In the genomic region with DNA sequence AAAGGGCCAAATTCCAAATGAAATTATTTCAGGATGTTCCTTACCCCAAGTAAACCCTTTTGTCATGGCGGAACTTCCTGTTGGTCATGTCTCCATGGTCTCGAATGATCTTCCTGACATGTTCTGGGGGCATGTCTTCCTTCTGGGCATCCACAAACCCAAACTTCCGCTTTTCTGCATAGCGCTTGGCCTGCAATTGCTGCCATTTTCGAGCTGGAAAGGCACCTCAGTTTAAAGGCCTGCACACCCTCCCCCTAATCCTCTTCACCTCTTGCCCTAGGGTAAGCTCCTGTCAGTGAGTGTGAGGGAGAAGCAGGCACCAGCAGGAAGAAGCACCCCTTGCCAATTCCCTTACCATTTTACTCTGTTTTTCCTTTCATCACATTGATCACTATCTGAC, we compare ENCODE assay signal across 8 cellular contexts. TPM values are rescaled to one million over a fixed set of nuclear protein-coding genes. Genes with fewer than 3 reads are reported as not detected.
DNase-seq lines count a peak whose midpoint lies in the region; ATAC-seq, FAIRE-seq and TF ChIP-seq lines count a peak whose summit lies in the region.

No MANE protein-coding gene starts in this region.

- no peak for ATAC-seq in HG02759 (IDR thresholded peaks at IDR 0.05; ENCODE audit: unreplicated experiment)

- H2AFZ ChIP-seq in neuron (ENCODE audit: low read depth, low read length): no peak overlapping the region

- H3K27me3 Mint-ChIP-seq in CD4-positive, alpha-beta memory T cell: no peaks in the 10 kb centered on the region

- H3K36me3 ChIP-seq in CD4-positive, alpha-beta memory T cell (ENCODE audit: insufficient read depth, low read length): peaks cover 47% of the 10 kb centered on the region
- H3K36me3 ChIP-seq in duodenal mucosa (ENCODE audit: control insufficient read depth in 1 of 2, insufficient read depth in 2 of 2, low read length in 2 of 2) (peaks cover 41 to 44% of the 10 kb centered on the region in 2 donors), neuron (ENCODE audit: insufficient read depth, low read length) (peaks cover 50% of the 10 kb centered on the region)

- H3K27ac Mint-ChIP-seq in CD4-positive, alpha-beta memory T cell: peak overlapping the region; percentile 93 to 100 (median 99)

- H3K9me3 Mint-ChIP-seq in CD4-positive, alpha-beta memory T cell: peaks cover 0 to 2% (median 0%) of the 10 kb centered on the region in 8 donors

- CTCF ChIA-PET in CD4-positive, alpha-beta memory T cell (lab: Charles Lee; ENCODE audit: partially characterized antibody): interaction anchor here (0.7 to 1.1 kb wide), 3 partner anchors 31 to 100 kb away, joined by 3 to 4 read pairs (median 3); a partner anchor contains a TSS

- H3K27ac ChIP-seq in CD4-positive, alpha-beta memory T cell (ENCODE audit: low read depth, low read length): peak overlapping the region; percentile 96
- H3K27ac ChIP-seq in duodenal mucosa (ENCODE audit: low read depth, low read length): no peak overlapping the region

- FAIRE-seq in H54 (lab: Jason Lieb, UNC): no peak

- H3K4me3 Mint-ChIP-seq in CD4-positive, alpha-beta memory T cell: peak overlapping the region; percentile 97 to 99 (median 99)

- no peaks in the 10 kb centered on the region for H3K27me3 ChIP-seq in CD4-positive, alpha-beta memory T cell (ENCODE audit: insufficient read depth, low read length)
- H3K27me3 ChIP-seq in duodenal mucosa (ENCODE audit: control insufficient read depth in 1 of 2, insufficient read depth in 2 of 2, low read length in 2 of 2): no peaks in the 10 kb centered on the region
- no peaks in the 10 kb centered on the region for H3K27me3 ChIP-seq in neuron (ENCODE audit: insufficient read depth, low read length)

- DNase-seq in CD4-positive, alpha-beta memory T cell: no peak
- DNase-seq in NOMO-1 treated with DMSO at 0.1 percent for 48 hours (lab: John Stamatoyannopoulos, UW; ENCODE audit: unreplicated experiment): peak; percentile 68
- DNase-seq in kidney tubule cell (ENCODE audit: low spot score): no peak
- no peak for DNase-seq in H54 (ENCODE audit: insufficient read length, low spot score)
- DNase-seq in activated CD4-positive, alpha-beta T cell treated with anti-CD3 and anti-CD28 coated beads for 4 hours: no peak

- intact Hi-C loops in CD4-positive, alpha-beta memory T cell (cut with micrococcal nuclease): loop anchor here (5.0 kb wide), 1 partner anchor 36 kb away; a partner anchor contains a TSS

- peaks cover 29% of the 10 kb centered on the region for H3K4me1 ChIP-seq in CD4-positive, alpha-beta memory T cell (ENCODE audit: insufficient read depth, low read length)
- H3K4me1 ChIP-seq in duodenal mucosa (ENCODE audit: control insufficient read depth in 1 of 2, insufficient read depth in 2 of 2, low read length in 2 of 2): peaks cover 8 to 13% of the 10 kb centered on the region in 2 donors
- peaks cover 10% of the 10 kb centered on the region for H3K4me1 ChIP-seq in neuron (ENCODE audit: insufficient read depth, low read length)

- POLR2A ChIA-PET in CD4-positive, alpha-beta memory T cell (lab: Charles Lee; ENCODE audit: partially characterized antibody): interaction anchor here (0.5 to 4.7 kb wide), 22 partner anchors 7 to 370 kb away, joined by 3 to 79 read pairs (median 5); a partner anchor contains a TSS

- H3K9ac ChIP-seq in duodenal mucosa (ENCODE audit: low read depth in 1 of 2, low read length in 2 of 2): peak overlapping the region; percentile 84 to 94

- no peaks in the 10 kb centered on the region for H3K9me3 ChIP-seq in CD4-positive, alpha-beta memory T cell (ENCODE audit: control insufficient read depth in 1 of 2, low read length in 2 of 2)
- H3K9me3 ChIP-seq in duodenal mucosa (ENCODE audit: control insufficient read depth in 1 of 2, low read length in 2 of 2) (no peaks in the 10 kb centered on the region), neuron (ENCODE audit: low read length) (no peaks in the 10 kb centered on the region)

- peaks cover 51 to 56% of the 10 kb centered on the region in 2 donors for H3K36me3 Mint-ChIP-seq in CD4-positive, alpha-beta memory T cell

- peaks cover 32 to 57% (median 41%) of the 10 kb centered on the region in 4 donors for H3K4me1 Mint-ChIP-seq in CD4-positive, alpha-beta memory T cell

- no peak for TF ChIP-seq POLR2A in H54 (IDR thresholded peaks at IDR 0.05; ENCODE audit: low read depth, low read length)

- peak overlapping the region; percentile 83 to 96 for H3K4me3 ChIP-seq in CD4-positive, alpha-beta memory T cell (ENCODE audit: low read length in 2 of 2)
- H3K4me3 ChIP-seq in duodenal mucosa (ENCODE audit: low read depth in 1 of 2, low read length in 2 of 2) (peak overlapping the region; percentile 84 to 95), neuron (ENCODE audit: low read length) (peak overlapping the region; percentile 96)

RNA-seq across cellular contexts. Expression of a gene that starts 1.2 kb away (rescaled TPM):
- total RNA-seq in CD4-positive, alpha-beta memory T cell: 100 to 1,000 TPM; 429 to 464 TPM
- 100 to 1,000 TPM in 1 of 2 donors, 10 to 100 TPM in 1; 87.9 to 225 TPM for polyA plus RNA-seq in CD4-positive, alpha-beta memory T cell

RNA-seq across cellular contexts. Expression of a gene that starts 26.7 kb away (rescaled TPM):
- total RNA-seq in CD4-positive, alpha-beta memory T cell: under 1 TPM; 0.75 to 0.81 TPM
- polyA plus RNA-seq in CD4-positive, alpha-beta memory T cell: under 1 TPM in 1 of 2 donors, not detected in 1; 0.24 TPM

RNA-seq across cellular contexts. Expression of a gene that starts 33.8 kb away (rescaled TPM):
- 1 to 10 TPM; 2.0 to 2.2 TPM for total RNA-seq in CD4-positive, alpha-beta memory T cell
- 1 to 10 TPM; 4.2 to 4.9 TPM for polyA plus RNA-seq in CD4-positive, alpha-beta memory T cell

RNA-seq across cellular contexts. Expression of a gene that starts 38.0 kb away (rescaled TPM):
- total RNA-seq in CD4-positive, alpha-beta memory T cell: 1 to 10 TPM; 1.6 TPM
- under 1 TPM in 1 of 2 donors, not detected in 1; 0.21 TPM for polyA plus RNA-seq in CD4-positive, alpha-beta memory T cell

RNA-seq across cellular contexts. Expression of a gene that starts 41.0 kb away (rescaled TPM):
- 10 to 100 TPM; 36.3 to 40.3 TPM for total RNA-seq in CD4-positive, alpha-beta memory T cell
- 10 to 100 TPM in 1 of 2 donors, 1 to 10 TPM in 1; 4.4 to 23.4 TPM for polyA plus RNA-seq in CD4-positive, alpha-beta memory T cell
